16 cellular contexts compared by ENCODE assay signal in the genomic region with DNA sequence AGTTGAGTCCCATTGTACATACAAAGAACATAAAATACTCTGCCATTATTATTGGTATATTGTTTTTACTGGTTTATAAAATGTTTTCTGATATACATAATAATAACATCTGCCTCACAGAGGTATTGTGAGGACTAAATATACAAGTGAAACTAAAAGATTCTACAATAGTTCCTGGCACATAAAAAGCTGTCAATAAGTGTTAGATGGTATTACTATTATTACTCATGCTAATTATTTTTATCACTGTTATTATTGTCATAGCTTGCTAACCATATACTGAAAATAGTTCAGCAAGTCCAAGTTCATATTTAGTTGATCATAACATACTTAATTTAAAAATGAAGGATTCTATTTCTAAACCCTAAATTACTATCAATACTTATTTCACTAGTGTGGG. TPM values are rescaled to one million over a fixed set of nuclear protein-coding genes. Genes with fewer than 3 reads are reported as not detected.
DNase-seq lines count a peak whose midpoint lies in the region; ATAC-seq and TF ChIP-seq lines count a peak whose summit lies in the region.
"Had no signal": no experiment of that assay in that cellular context is flagged by ENCODE, and none has a peak within 500 bp of the region (broad histone marks: within the 10 kb centered on the region; RNA-seq: fewer than 3 reads in every experiment).

No MANE protein-coding gene starts in this region.

- H3K23ac ChIP-seq in mesenchymal stem cell (ENCODE audit: low read length in 2 of 2) = no peak overlapping the region

- peak; percentile 83 for ATAC-seq in GM18909 (IDR thresholded peaks at IDR 0.05; ENCODE audit: poor library complexity, unreplicated experiment)
- ATAC-seq in HG02973 (IDR thresholded peaks at IDR 0.05; ENCODE audit: unreplicated experiment) = peak; percentile 84
- ATAC-seq in Panc1 = no peak
- ATAC-seq in aorta (ENCODE audit: low FRiP score) = no peak
- ATAC-seq: natural killer cell treated with Interleukin-12 subunit alpha and Interleukin-12 subunit beta and Interleukin-15 and Interleukin-18, amount 100 ng/mL, for 72 hours; right lobe of liver; SK-N-SH treated with all-trans-retinoic acid at 6 μM for 48 hours had no signal

- H2BK15ac ChIP-seq in mesenchymal stem cell (ENCODE audit: low read depth, poor library complexity, severe bottlenecking) = no peak overlapping the region

- no peak overlapping the region for H4K91ac ChIP-seq in mesenchymal stem cell (ENCODE audit: low read length)

- no peak for TF ChIP-seq CTCF in Panc1 (IDR thresholded peaks at IDR 0.05)
- TF ChIP-seq CTCF in transverse colon (IDR thresholded peaks at IDR 0.05) = no peak

- H3K4me1 ChIP-seq in CD8-positive, alpha-beta memory T cell (ENCODE audit: insufficient read depth, low read length) = peaks cover 66% of the 10 kb centered on the region
- peaks cover 43% of the 10 kb centered on the region for H3K4me1 ChIP-seq in Panc1 (ENCODE audit: control insufficient read depth, insufficient read depth, low read length)
- H3K4me1 ChIP-seq in mesenchymal stem cell (ENCODE audit: control insufficient read depth, insufficient read depth, low read depth, low read length) = no peaks in the 10 kb centered on the region
- no peaks in the 10 kb centered on the region for H3K4me1 ChIP-seq in aorta (ENCODE audit: control insufficient read depth in 1 of 2, insufficient read depth in 2 of 2, low read length in 2 of 2)
- H3K4me1 ChIP-seq in transverse colon = peaks cover 0 to 15% (median 0%) of the 10 kb centered on the region in 4 donors
- H3K4me1 ChIP-seq: ascending aorta; BLaER1 treated with 17β-estradiol and CSF1 and Interleukin-3, amounts not matched to agents 10 nM and 100 nM had no signal

- no peaks in the 10 kb centered on the region for H3K27me3 ChIP-seq in CD8-positive, alpha-beta memory T cell (ENCODE audit: insufficient read depth, low read length, poor library complexity, severe bottlenecking)
- no peaks in the 10 kb centered on the region for H3K27me3 ChIP-seq in Panc1 (ENCODE audit: control insufficient read depth, insufficient read depth, low read length)
- H3K27me3 ChIP-seq in mesenchymal stem cell (ENCODE audit: control insufficient read depth in 1 of 2, insufficient read depth in 1 of 2, low read length in 2 of 2) = no peaks in the 10 kb centered on the region
- no peaks in the 10 kb centered on the region for H3K27me3 ChIP-seq in aorta (ENCODE audit: control insufficient read depth in 1 of 2, insufficient read depth in 2 of 2, low read length in 1 of 2)
- H3K27me3 ChIP-seq in transverse colon = no peaks in the 10 kb centered on the region
- H3K27me3 ChIP-seq: ascending aorta; BLaER1 treated with 17β-estradiol and CSF1 and Interleukin-3, amounts not matched to agents 10 nM and 100 nM; right lobe of liver had no signal

- H3K14ac ChIP-seq in mesenchymal stem cell (ENCODE audit: low read length in 2 of 2) = no peak overlapping the region

- H2AK5ac ChIP-seq in mesenchymal stem cell (ENCODE audit: low read length, severe bottlenecking) = no peak overlapping the region

- peak overlapping the region in 1 of 8 donors; percentile 6 for H3K27ac Mint-ChIP-seq in CD8-positive, alpha-beta memory T cell

- no peak overlapping the region for H3K4me2 ChIP-seq in mesenchymal stem cell (ENCODE audit: low read length, poor library complexity, severe bottlenecking)
- H3K4me2 ChIP-seq: BLaER1 treated with 17β-estradiol and CSF1 and Interleukin-3, amounts not matched to agents 10 nM and 100 nM had no signal

- no peak overlapping the region for H3K27ac ChIP-seq in CD8-positive, alpha-beta memory T cell (ENCODE audit: low read depth, low read length)
- H3K27ac ChIP-seq in Panc1 (ENCODE audit: low read length) (peak overlapping the region; percentile 66; the same call in 1 of the 2 replicates), mesenchymal stem cell (ENCODE audit: low read length, poor library complexity, severe bottlenecking) (no peak overlapping the region), aorta (ENCODE audit: low read depth in 1 of 2, low read length in 2 of 2) (no peak overlapping the region), transverse colon (no peak overlapping the region)
- H3K27ac ChIP-seq: ascending aorta; BLaER1 treated with 17β-estradiol and CSF1 and Interleukin-3, amounts not matched to agents 10 nM and 100 nM; right lobe of liver had no signal

- in situ Hi-C loops in Panc1 (cut with HindIII; ENCODE audit: low pct_unique_long_range_greater_than_20kb, low sequenced_read_pairs) = no loop called here
- in situ Hi-C loops in transverse colon (cut with MboI; ENCODE audit: low pct_ligation_motif_present in 1 of 4, low pct_unique_long_range_greater_than_20kb in 1 of 4, low sequenced_read_pairs in 3 of 4) = no loop called here

- no peaks in the 10 kb centered on the region for H3K9me3 ChIP-seq in CD8-positive, alpha-beta memory T cell (ENCODE audit: low read length)
- H3K9me3 ChIP-seq in Panc1 (ENCODE audit: control insufficient read depth, insufficient read depth, low read depth, low read length) (no peaks in the 10 kb centered on the region), mesenchymal stem cell (ENCODE audit: control insufficient read depth, low read length) (no peaks in the 10 kb centered on the region), aorta (ENCODE audit: control insufficient read depth, low read length) (no peaks in the 10 kb centered on the region), transverse colon (no peaks in the 10 kb centered on the region)
- H3K9me3 ChIP-seq: ascending aorta; BLaER1 treated with 17β-estradiol and CSF1 and Interleukin-3, amounts not matched to agents 10 nM and 100 nM; right lobe of liver had no signal

- no peak overlapping the region for H3K9ac ChIP-seq in mesenchymal stem cell (ENCODE audit: low read length)
- H3K9ac ChIP-seq: BLaER1 treated with 17β-estradiol and CSF1 and Interleukin-3, amounts not matched to agents 10 nM and 100 nM had no signal

- POLR2A ChIA-PET in CD8-positive, alpha-beta memory T cell (lab: Charles Lee) = interaction anchor here (0.7 kb wide), 1 partner anchor 531 kb away, joined by 8 read pairs; no protein-coding TSS in a partner anchor
- POLR2A ChIA-PET in Panc1 (lab: Charles Lee) = no interaction called here

- peaks cover 4 to 24% (median 19%) of the 10 kb centered on the region in 3 donors for H3K36me3 Mint-ChIP-seq in CD8-positive, alpha-beta memory T cell
- H3K36me3 Mint-ChIP-seq: natural killer cell treated with Interleukin-12 subunit alpha and Interleukin-12 subunit beta and Interleukin-15 and Interleukin-18, amount 100 ng/mL, for 72 hours had no signal

- no peaks in the 10 kb centered on the region for H3K36me3 ChIP-seq in CD8-positive, alpha-beta memory T cell (ENCODE audit: insufficient read depth, low read length)
- H3K36me3 ChIP-seq in Panc1 (ENCODE audit: control insufficient read depth, insufficient read depth, low read length) = no peaks in the 10 kb centered on the region
- H3K36me3 ChIP-seq in mesenchymal stem cell (ENCODE audit: control insufficient read depth in 1 of 2, insufficient read depth in 2 of 2, low read depth in 1 of 2, low read length in 2 of 2) = no peaks in the 10 kb centered on the region
- no peaks in the 10 kb centered on the region for H3K36me3 ChIP-seq in aorta (ENCODE audit: control insufficient read depth in 1 of 2, insufficient read depth in 2 of 2, low read length in 1 of 2)
- H3K36me3 ChIP-seq in transverse colon = no peaks in the 10 kb centered on the region
- H3K36me3 ChIP-seq: ascending aorta; BLaER1 treated with 17β-estradiol and CSF1 and Interleukin-3, amounts not matched to agents 10 nM and 100 nM; right lobe of liver had no signal

- H3K79me1 ChIP-seq in mesenchymal stem cell (replicated peaks; ENCODE audit: low read length, poor library complexity, severe bottlenecking) = no peaks in the 10 kb centered on the region

- H2BK5ac ChIP-seq in mesenchymal stem cell (ENCODE audit: low read depth, low read length, poor library complexity, severe bottlenecking) = no peak overlapping the region

- CTCF ChIA-PET in CD8-positive, alpha-beta memory T cell (lab: Charles Lee) = no interaction called here
- CTCF ChIA-PET in Panc1 (lab: Charles Lee) = no interaction called here

- peak overlapping the region; percentile 22 for H3K4me3 ChIP-seq in CD8-positive, alpha-beta memory T cell (ENCODE audit: low read length)
- no peak overlapping the region for H3K4me3 ChIP-seq in Panc1 (ENCODE audit: low read depth in 2 of 2, low read length in 2 of 2)
- H3K4me3 ChIP-seq in mesenchymal stem cell (ENCODE audit: insufficient read depth in 1 of 2, low read depth in 1 of 2, low read length in 2 of 2) = no peak overlapping the region
- no peak overlapping the region for H3K4me3 ChIP-seq in aorta (ENCODE audit: low read length in 2 of 2)
- H3K4me3 ChIP-seq in transverse colon = no peak overlapping the region
- H3K4me3 ChIP-seq: ascending aorta; BLaER1 treated with 17β-estradiol and CSF1 and Interleukin-3, amounts not matched to agents 10 nM and 100 nM; right lobe of liver had no signal

- no peak overlapping the region for H2BK12ac ChIP-seq in mesenchymal stem cell (ENCODE audit: low read length in 2 of 2)

- no peak overlapping the region for H4K8ac ChIP-seq in mesenchymal stem cell (ENCODE audit: low read length)

- no peak for DNase-seq in CD8-positive, alpha-beta memory T cell
- DNase-seq in Panc1 (ENCODE audit: low read depth, low spot score) (no peak), mesenchymal stem cell (no peak), aorta (no peak), transverse colon (no peak)
- DNase-seq in activated effector memory CD4-positive, alpha-beta T cell treated with anti-CD3 and anti-CD28 coated beads, Interleukin-2, amount 50 U/mL, for 16 hours = no peak
- DNase-seq: effector CD4-positive, alpha-beta T cell; KG1; NCI-H187 treated with DMSO at 0.1 percent for 48 hours; right lobe of liver had no signal

- no peak overlapping the region for H2BK120ac ChIP-seq in mesenchymal stem cell (ENCODE audit: low read depth, low read length)

- H3K4me1 Mint-ChIP-seq in CD8-positive, alpha-beta memory T cell = peaks cover 49 to 89% (median 81%) of the 10 kb centered on the region in 3 donors

- no peak overlapping the region for H3K4ac ChIP-seq in mesenchymal stem cell (ENCODE audit: low read depth in 1 of 2, low read length in 2 of 2)

- no peaks in the 10 kb centered on the region for H3K9me3 Mint-ChIP-seq in CD8-positive, alpha-beta memory T cell
- H3K9me3 Mint-ChIP-seq: natural killer cell treated with Interleukin-12 subunit alpha and Interleukin-12 subunit beta and Interleukin-15 and Interleukin-18, amount 100 ng/mL, for 72 hours had no signal

- TF ChIP-seq POLR2A in transverse colon (IDR thresholded peaks at IDR 0.05) = no peak

- H2AFZ ChIP-seq in mesenchymal stem cell (ENCODE audit: low read depth, low read length) = no peak overlapping the region

- H3K4me3 Mint-ChIP-seq in CD8-positive, alpha-beta memory T cell = peak overlapping the region in 1 of 7 donors; percentile 3
- H3K4me3 Mint-ChIP-seq: natural killer cell treated with Interleukin-12 subunit alpha and Interleukin-12 subunit beta and Interleukin-15 and Interleukin-18, amount 100 ng/mL, for 72 hours had no signal

- no peaks in the 10 kb centered on the region for H3K27me3 Mint-ChIP-seq in CD8-positive, alpha-beta memory T cell
- H3K27me3 Mint-ChIP-seq: natural killer cell treated with Interleukin-12 subunit alpha and Interleukin-12 subunit beta and Interleukin-15 and Interleukin-18, amount 100 ng/mL, for 72 hours had no signal

- BruUV-seq in Panc1 (replicated peaks; lab: Mats Ljungman, UMichigan) = no TSS peak

- no peak overlapping the region for H3K18ac ChIP-seq in mesenchymal stem cell (ENCODE audit: low read depth in 1 of 2, low read length in 2 of 2)

- intact Hi-C loops in Panc1 (cut with micrococcal nuclease; ENCODE audit: unreplicated experiment) = no loop called here
- intact Hi-C loops in aorta (cut with DNase I) = no loop called here
- intact Hi-C loops in transverse colon (cut with DNase I; ENCODE audit: low total_unique reads) = no loop called here

- no peak for TF ChIP-seq EP300 in transverse colon (IDR thresholded peaks at IDR 0.05; ENCODE audit: low read depth)

RNA-seq across cellular contexts. Expression of a gene that starts 34.4 kb away (rescaled TPM):
- total RNA-seq in CD8-positive, alpha-beta memory T cell = 100 to 1,000 TPM in 1 of 2 experiments, 10 to 100 TPM in 1; 98.3 to 103 TPM
- polyA plus RNA-seq in CD8-positive, alpha-beta memory T cell = 748 TPM
- total RNA-seq in Panc1 (2021; ENCODE audit: unreplicated experiment) = 50.0 TPM
- polyA plus RNA-seq in Panc1 (2012; ENCODE audit: insufficient read length) = 46.9 TPM
- polyA plus RNA-seq in mesenchymal stem cell (2013, experiment 1 of 2) = 51.7 TPM
- 55.6 TPM for polyA plus RNA-seq in mesenchymal stem cell (2013, experiment 2 of 2)
- 10 to 100 TPM; 81.0 to 86.9 TPM for total RNA-seq in aorta
- polyA plus RNA-seq in aorta = 10 to 100 TPM; 25.7 to 46.1 TPM
- 100 to 1,000 TPM in 1 of 4 donors, 10 to 100 TPM in 3; 28.3 to 111 (median 78.1) TPM for total RNA-seq in transverse colon

Comparison
In these comparisons a context has a peak if more than half of its experiments do, and no peak if none do; other contexts are left out.
1. ATAC-seq: peak in GM18909 (single experiment) and HG02973 (single experiment); none in Panc1 (single experiment) and aorta (single experiment).